1 cellular context compared by ENCODE assay signal in genomic region chr5:112967520-112968083, GRCh38.
A peak's percentile ranks its signal among the peaks of the same experiment; 100 is the strongest.
TF ChIP-seq lines count a peak whose summit lies in the region.

No MANE protein-coding gene starts in this region.

TF ChIP-seq in HepG2, 621 proteins besides CTCF, POLR2A, EP300 and RAD21 (continued from another document):
- TF ChIP-seq ZNF841 (CRISPR knock-in tag; IDR thresholded peaks at IDR 0.05; ENCODE audit: borderline replicate concordance) (no peak), PCBP2 (optimal IDR thresholded peaks at IDR 0.05; ENCODE audit: low read depth, low read length, poor library complexity, severe bottlenecking) (no peak), CEBPG (CRISPR knock-in tag; IDR thresholded peaks at IDR 0.05) (peak; percentile 84), ZNF431 (CRISPR knock-in tag; IDR thresholded peaks at IDR 0.05; ENCODE audit: borderline replicate concordance, low read depth) (no peak), CBX5 (CRISPR knock-in tag; IDR thresholded peaks at IDR 0.05; ENCODE audit: borderline replicate concordance) (no peak), DPF2 (CRISPR knock-in tag; IDR thresholded peaks at IDR 0.05; ENCODE audit: borderline replicate concordance, low read depth) (no peak), ZNF160 (CRISPR knock-in tag; IDR thresholded peaks at IDR 0.05) (no peak), TRAFD1 (CRISPR knock-in tag; IDR thresholded peaks at IDR 0.05; ENCODE audit: borderline replicate concordance) (no peak), TCF7L2 (IDR thresholded peaks at IDR 0.05; ENCODE audit: low read depth, low read length) (no peak), ZNF446 (CRISPR knock-in tag; IDR thresholded peaks at IDR 0.05) (no peak), ZNF3 (CRISPR knock-in tag; IDR thresholded peaks at IDR 0.05) (no peak), KLF6 (CRISPR knock-in tag; IDR thresholded peaks at IDR 0.05) (no peak), ZBTB26 (CRISPR knock-in tag; IDR thresholded peaks at IDR 0.05; ENCODE audit: borderline replicate concordance) (no peak), NR2F1 (CRISPR knock-in tag; IDR thresholded peaks at IDR 0.05) (0 out of 4 replicates have a peak, but pooled peaks have one; percentile 19 to 30), ZNF34 (CRISPR knock-in tag; IDR thresholded peaks at IDR 0.05; ENCODE audit: borderline replicate concordance) (no peak), MYC (CRISPR knock-in tag; IDR thresholded peaks at IDR 0.05; ENCODE audit: borderline replicate concordance) (no peak), RARA (CRISPR knock-in tag; IDR thresholded peaks at IDR 0.05) (peak; percentile 74; the same call in 1 of the 2 replicates), HMG20A (CRISPR knock-in tag; IDR thresholded peaks at IDR 0.05; ENCODE audit: borderline replicate concordance) (peak; percentile 31; the same call in 1 of the 2 replicates), ZNF12 (CRISPR knock-in tag; IDR thresholded peaks at IDR 0.05) (peak; percentile 85; the same call in 1 of the 2 replicates), NBN (conservative IDR thresholded peaks at IDR 0.05) (no peak)
TF ChIP-seq in HepG2: peak in this region for 25.
